In the genomic region with DNA sequence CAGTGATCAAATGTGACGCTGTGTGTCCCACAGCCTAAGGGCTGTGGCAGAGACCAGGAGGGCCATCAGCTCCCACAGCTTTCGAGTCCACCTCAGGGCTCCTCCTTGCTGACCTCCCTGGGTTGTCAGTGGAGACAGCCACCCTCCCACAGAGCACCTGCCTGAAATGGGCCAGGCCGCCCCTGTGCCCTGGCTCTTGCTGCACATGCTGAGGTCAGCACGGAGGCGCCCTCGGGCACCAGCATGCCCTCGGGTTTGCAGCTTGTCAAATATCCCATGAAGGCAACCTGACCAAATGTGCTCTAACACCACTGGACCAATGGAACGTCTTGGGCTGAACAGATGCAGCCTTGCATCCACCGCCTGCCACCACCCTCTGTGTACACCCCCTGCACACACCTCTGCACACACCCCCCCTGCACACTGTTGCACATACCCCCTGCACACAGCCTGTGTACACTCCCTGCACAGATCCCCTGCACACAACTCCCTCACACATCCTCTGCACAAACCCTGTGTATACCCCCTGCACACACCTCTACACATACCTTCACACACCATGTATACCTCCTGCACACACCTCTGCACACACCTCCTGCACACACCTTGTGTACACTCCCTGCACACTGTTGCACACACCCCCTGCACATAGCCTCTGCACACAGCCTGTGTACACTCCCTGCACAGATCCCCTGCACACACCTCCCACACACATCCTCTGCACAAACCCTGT, we compare ENCODE assay signal across 16 cellular contexts. TPM values are rescaled to one million over a fixed set of nuclear protein-coding genes. Genes with fewer than 3 reads are reported as not detected.
A peak's percentile ranks its signal among the peaks of the same experiment; 100 is the strongest.
DNase-seq lines count a peak whose midpoint lies in the region; ATAC-seq and TF ChIP-seq lines count a peak whose summit lies in the region.
"Had no signal": no experiment of that assay in that cellular context is flagged by ENCODE, and none has a peak within 500 bp of the region (broad histone marks: within the 10 kb centered on the region; RNA-seq: fewer than 3 reads in every experiment).

No MANE protein-coding gene starts in this region.

- ATAC-seq in T-helper 17 cell (no peak), SK-N-SH treated with all-trans-retinoic acid at 6 μM for 48 hours (no peak)

- TF ChIP-seq CTCF in osteocyte (IDR thresholded peaks at IDR 0.05) (no peak), PC-9 (conservative IDR thresholded peaks at IDR 0.05) (no peak)

- peaks cover under 1% of the 10 kb centered on the region; the same call in 1 of the 2 replicates for H3K36me3 ChIP-seq in PC-9 (ENCODE audit: low read depth)
- H3K36me3 ChIP-seq: brain microvascular endothelial cell, esophagus muscularis mucosa had no signal

- H3K9me3 Mint-ChIP-seq in T-helper 2 cell treated with Interferon-gamma antibody and Interleukin-4, amounts not matched to agents 5 μg/mL and 100 μg/mL, for 36 hours = peaks cover 11% of the 10 kb centered on the region
- no peaks in the 10 kb centered on the region for H3K9me3 Mint-ChIP-seq in immature natural killer cell
- H3K9me3 Mint-ChIP-seq in osteocyte (ENCODE audit: unreplicated experiment) = no peaks in the 10 kb centered on the region

- H3K4me1 ChIP-seq in PC-9 (replicated peaks; ENCODE audit: insufficient read depth) = peaks cover 25% of the 10 kb centered on the region

- no peak overlapping the region for H3K4me2 ChIP-seq in PC-9

- BruUV-seq in PC-9 (replicated peaks; lab: Mats Ljungman, UMichigan) = no TSS peak

- intact Hi-C loops in PC-9 (cut with micrococcal nuclease; ENCODE audit: unreplicated experiment) = loop anchor here (2.0 to 5.0 kb wide), 3 partner anchors 282 to 391 kb away; a partner anchor contains a TSS

- peaks cover 16% of the 10 kb centered on the region for H3K36me3 Mint-ChIP-seq in T-helper 2 cell treated with Interferon-gamma antibody and Interleukin-4, amounts not matched to agents 5 μg/mL and 100 μg/mL, for 36 hours (ENCODE audit: low read depth)
- H3K36me3 Mint-ChIP-seq in T-helper 17 cell (ENCODE audit: low read depth) (no peaks in the 10 kb centered on the region), immature natural killer cell (no peaks in the 10 kb centered on the region), osteocyte (ENCODE audit: unreplicated experiment) (no peaks in the 10 kb centered on the region)

- H3K27ac Mint-ChIP-seq in T-helper 2 cell treated with Interferon-gamma antibody and Interleukin-4, amounts not matched to agents 5 μg/mL and 100 μg/mL, for 36 hours = no peak overlapping the region
- H3K27ac Mint-ChIP-seq in T-helper 17 cell = no peak overlapping the region
- H3K27ac Mint-ChIP-seq in immature natural killer cell = no peak overlapping the region
- no peak overlapping the region for H3K27ac Mint-ChIP-seq in osteocyte (ENCODE audit: unreplicated experiment)
- H3K27ac Mint-ChIP-seq: activated naive CD4-positive, alpha-beta T cell treated with anti-CD3 and anti-CD28 coated beads, Interleukin-2, amount 10 ng/mL, durations not matched to agents 7 days and 5 days had no signal

- no peak overlapping the region for H3K27ac ChIP-seq in PC-9
- H3K27ac ChIP-seq: brain microvascular endothelial cell, C4-2B, dorsolateral prefrontal cortex, esophagus muscularis mucosa had no signal

- H3K9me2 ChIP-seq in PC-9 (ENCODE audit: insufficient read depth) = no peaks in the 10 kb centered on the region

- no peak overlapping the region for H2AFZ ChIP-seq in PC-9

- H3K27me3 Mint-ChIP-seq in T-helper 2 cell treated with Interferon-gamma antibody and Interleukin-4, amounts not matched to agents 5 μg/mL and 100 μg/mL, for 36 hours (ENCODE audit: low read depth) = no peaks in the 10 kb centered on the region
- H3K27me3 Mint-ChIP-seq in T-helper 17 cell (peaks cover 24% of the 10 kb centered on the region), immature natural killer cell (ENCODE audit: low read depth in 3 of 3) (peaks cover 2 to 5% (median 3%) of the 10 kb centered on the region in 3 donors), osteocyte (ENCODE audit: unreplicated experiment) (no peaks in the 10 kb centered on the region)

- no peaks in the 10 kb centered on the region for H4K20me1 ChIP-seq in PC-9 (ENCODE audit: insufficient read depth)

- H3K27me3 ChIP-seq in PC-9 (ENCODE audit: insufficient read depth, low read depth) = peaks cover 12% of the 10 kb centered on the region; the same call in 1 of the 2 replicates
- H3K27me3 ChIP-seq: brain microvascular endothelial cell had no signal

- DNase-seq in T-helper 2 cell treated with Interferon-gamma antibody and Interleukin-4, amounts not matched to agents 5 μg/mL and 100 μg/mL, for 36 hours (ENCODE audit: low spot score) = no peak
- DNase-seq in T-helper 2 cell (no peak), T-helper 17 cell (no peak), immature natural killer cell (no peak), osteocyte (ENCODE audit: extremely low spot score, unreplicated experiment) (peak; percentile 72), PC-9 (no peak), AG08396 (ENCODE audit: low spot score) (no peak)
- DNase-seq: 8988T; activated CD4-positive, CD25-positive, alpha-beta regulatory T cell; activated naive CD4-positive, alpha-beta T cell treated with anti-CD3 and anti-CD28 coated beads, Interleukin-2, amount 10 ng/mL, durations not matched to agents 7 days and 5 days; brain microvascular endothelial cell; NCI-H1436 treated with DMSO at 0.1 percent for 48 hours had no signal

- peak overlapping the region; percentile 69 for H3K4me3 Mint-ChIP-seq in T-helper 2 cell treated with Interferon-gamma antibody and Interleukin-4, amounts not matched to agents 5 μg/mL and 100 μg/mL, for 36 hours
- peak overlapping the region; percentile 49 for H3K4me3 Mint-ChIP-seq in T-helper 17 cell
- H3K4me3 Mint-ChIP-seq in immature natural killer cell = peak overlapping the region in 3 of 5 donors; percentile 75 to 83 (median 80)
- H3K4me3 Mint-ChIP-seq in osteocyte (ENCODE audit: unreplicated experiment) = no peak overlapping the region

- peaks cover 20% of the 10 kb centered on the region for H3F3A ChIP-seq in PC-9 (ENCODE audit: insufficient read depth, low read depth)

- H3K9me3 ChIP-seq in T-helper 17 cell (ENCODE audit: control insufficient read depth, low read length, poor library complexity, severe bottlenecking) (no peaks in the 10 kb centered on the region), PC-9 (ENCODE audit: insufficient read depth, low read depth) (no peaks in the 10 kb centered on the region)
- H3K9me3 ChIP-seq: esophagus muscularis mucosa had no signal

- peaks cover 36% of the 10 kb centered on the region for H3K4me1 Mint-ChIP-seq in T-helper 2 cell treated with Interferon-gamma antibody and Interleukin-4, amounts not matched to agents 5 μg/mL and 100 μg/mL, for 36 hours (ENCODE audit: low read depth)
- H3K4me1 Mint-ChIP-seq in T-helper 17 cell = peaks cover 28% of the 10 kb centered on the region
- H3K4me1 Mint-ChIP-seq in immature natural killer cell = peaks cover 24 to 37% of the 10 kb centered on the region in 2 donors
- H3K4me1 Mint-ChIP-seq in osteocyte (ENCODE audit: unreplicated experiment) = peaks cover 14% of the 10 kb centered on the region

- POLR2A ChIA-PET in PC-9 (lab: Charles Lee; ENCODE audit: unreplicated experiment) = no interaction called here

- no peak overlapping the region for H3K4me3 ChIP-seq in PC-9
- H3K4me3 ChIP-seq: esophagus muscularis mucosa had no signal

- H3K79me2 ChIP-seq in PC-9 (ENCODE audit: low read depth) = peaks cover 27% of the 10 kb centered on the region

- CTCF ChIA-PET in PC-9 (lab: Charles Lee) = no interaction called here

TF ChIP-seq in SK-N-SH treated with all-trans-retinoic acid at 6 μM for 48 hours, 23 proteins besides CTCF, POLR2A, EP300 and RAD21 (continues in another document):
- no peak for TF ChIP-seq ARNTL (CRISPR knock-in tag; IDR thresholded peaks at IDR 0.05; ENCODE audit: borderline replicate concordance, low read depth)
- TF ChIP-seq RARB (CRISPR knock-in tag; IDR thresholded peaks at IDR 0.05) = no peak
- TF ChIP-seq, protein P1, sequence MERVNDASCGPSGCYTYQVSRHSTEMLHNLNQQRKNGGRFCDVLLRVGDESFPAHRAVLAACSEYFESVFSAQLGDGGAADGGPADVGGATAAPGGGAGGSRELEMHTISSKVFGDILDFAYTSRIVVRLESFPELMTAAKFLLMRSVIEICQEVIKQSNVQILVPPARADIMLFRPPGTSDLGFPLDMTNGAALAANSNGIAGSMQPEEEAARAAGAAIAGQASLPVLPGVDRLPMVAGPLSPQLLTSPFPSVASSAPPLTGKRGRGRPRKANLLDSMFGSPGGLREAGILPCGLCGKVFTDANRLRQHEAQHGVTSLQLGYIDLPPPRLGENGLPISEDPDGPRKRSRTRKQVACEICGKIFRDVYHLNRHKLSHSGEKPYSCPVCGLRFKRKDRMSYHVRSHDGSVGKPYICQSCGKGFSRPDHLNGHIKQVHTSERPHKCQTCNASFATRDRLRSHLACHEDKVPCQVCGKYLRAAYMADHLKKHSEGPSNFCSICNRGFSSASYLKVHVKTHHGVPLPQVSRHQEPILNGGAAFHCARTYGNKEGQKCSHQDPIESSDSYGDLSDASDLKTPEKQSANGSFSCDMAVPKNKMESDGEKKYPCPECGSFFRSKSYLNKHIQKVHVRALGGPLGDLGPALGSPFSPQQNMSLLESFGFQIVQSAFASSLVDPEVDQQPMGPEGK (CRISPR knock-in tag; IDR thresholded peaks at IDR 0.05; ENCODE audit: borderline replicate concordance) = no peak
- TF ChIP-seq BACH2 (CRISPR knock-in tag; IDR thresholded peaks at IDR 0.05; ENCODE audit: borderline replicate concordance) = no peak
- TF ChIP-seq OSR1 (CRISPR knock-in tag; IDR thresholded peaks at IDR 0.05) = no peak
- TF ChIP-seq TOX (CRISPR knock-in tag; IDR thresholded peaks at IDR 0.05; ENCODE audit: borderline replicate concordance) = no peak
- no peak for TF ChIP-seq ZNF8 (CRISPR knock-in tag; IDR thresholded peaks at IDR 0.05)
- TF ChIP-seq ZNF70 (CRISPR knock-in tag; IDR thresholded peaks at IDR 0.05) = no peak
- TF ChIP-seq ZC3H10 (CRISPR knock-in tag; IDR thresholded peaks at IDR 0.05) = no peak
- TF ChIP-seq TCF4 (CRISPR knock-in tag; IDR thresholded peaks at IDR 0.05; ENCODE audit: borderline replicate concordance) = no peak
- TF ChIP-seq ESRRG (CRISPR knock-in tag; IDR thresholded peaks at IDR 0.05) = no peak
- TF ChIP-seq ZNF565 (CRISPR knock-in tag; conservative IDR thresholded peaks at IDR 0.05; ENCODE audit: low read depth) = no peak

RNA-seq across cellular contexts. Expression of a gene that starts 2.0 kb away (rescaled TPM):
- 10 to 100 TPM in 1 of 2 donors, 1 to 10 TPM in 1; 8.5 to 11.4 TPM for total RNA-seq in T-helper 17 cell
- 1 to 10 TPM; 1.9 to 4.0 (median 2.5) TPM for polyA plus RNA-seq in immature natural killer cell
- total RNA-seq in osteocyte = 5.4 and 7.6 TPM in 2 replicates
- 83.3 and 86.8 TPM in 2 replicates for total RNA-seq in PC-9 (2021)
